In genomic region chr17:21258593-21258992, GRCh38 we compare ENCODE assay signal across 20 cellular contexts.
"Had no signal": no experiment of that assay in that cellular context is flagged by ENCODE, and none has a peak within 500 bp of the region (broad histone marks: within the 10 kb centered on the region; RNA-seq: fewer than 3 reads in every experiment).

No MANE protein-coding gene starts in this region.

- DNase-seq: activated CD4-positive, alpha-beta memory T cell treated with anti-CD3 and anti-CD28 coated beads for 36 hours; activated CD4-positive, alpha-beta T cell treated with anti-CD3 and anti-CD28 coated beads, Interleukin-2, amount 10 ng/mL, durations not matched to agents 7 days and 5 days; activated CD4-positive, CD25-positive, alpha-beta regulatory T cell; activated CD8-positive, alpha-beta memory T cell treated with anti-CD3 and anti-CD28 coated beads for 24 hours; activated gamma-delta T cell treated with Interleukin-2 at 50 U/mL for 16 hours; activated naive CD4-positive, alpha-beta T cell treated with anti-CD3 and anti-CD28 coated beads, Interleukin-2, amount 10 ng/mL, durations not matched to agents 7 days and 5 days; activated T-cell treated with anti-CD3 and anti-CD28 coated beads, Interleukin-2, amount 50 U/mL, for 48 hours; aorta; central memory CD4-positive, alpha-beta T cell; KG1; NCI-H1105 treated with DMSO at 0.1 percent for 48 hours; NCI-H1436 treated with DMSO at 0.1 percent for 48 hours; NCI-H187; NCI-H2081; NCI-H446; NCI-H524; SIG-M5; T-helper 1 cell had no signal

- H3K27ac Mint-ChIP-seq: activated CD4-positive, alpha-beta memory T cell treated with anti-CD3 and anti-CD28 coated beads for 36 hours; activated CD4-positive, alpha-beta T cell treated with anti-CD3 and anti-CD28 coated beads, Interleukin-2, amount 10 ng/mL, durations not matched to agents 7 days and 5 days; activated naive CD4-positive, alpha-beta T cell treated with anti-CD3 and anti-CD28 coated beads, Interleukin-2, amount 10 ng/mL, durations not matched to agents 7 days and 5 days; activated T-helper 2 cell treated with anti-CD3 and anti-CD28 coated beads, Interferon-gamma antibody, Interleukin-2, Interleukin-4, amounts not matched to agents 10 μg/mL and 5 μg/mL and 100 μg/mL, durations not matched to agents 14 hours and 24 hours and 36 hours had no signal

- H3K27me3 Mint-ChIP-seq: activated CD4-positive, alpha-beta memory T cell treated with anti-CD3 and anti-CD28 coated beads for 36 hours; activated CD4-positive, alpha-beta T cell treated with anti-CD3 and anti-CD28 coated beads, Interleukin-2, amount 10 ng/mL, durations not matched to agents 7 days and 5 days; activated naive CD4-positive, alpha-beta T cell treated with anti-CD3 and anti-CD28 coated beads, Interleukin-2, amount 10 ng/mL, durations not matched to agents 7 days and 5 days had no signal

- H3K4me3 Mint-ChIP-seq: activated CD4-positive, alpha-beta memory T cell treated with anti-CD3 and anti-CD28 coated beads for 36 hours; activated CD4-positive, alpha-beta T cell treated with anti-CD3 and anti-CD28 coated beads, Interleukin-2, amount 10 ng/mL, durations not matched to agents 7 days and 5 days; activated naive CD4-positive, alpha-beta T cell treated with anti-CD3 and anti-CD28 coated beads, Interleukin-2, amount 10 ng/mL, durations not matched to agents 7 days and 5 days had no signal

- H3K27ac ChIP-seq: VCaP had no signal

- H3K36me3 Mint-ChIP-seq: activated CD4-positive, alpha-beta memory T cell treated with anti-CD3 and anti-CD28 coated beads for 36 hours; activated naive CD4-positive, alpha-beta T cell treated with anti-CD3 and anti-CD28 coated beads, Interleukin-2, amount 10 ng/mL, durations not matched to agents 7 days and 5 days had no signal

- H3K9me3 Mint-ChIP-seq: activated CD4-positive, alpha-beta memory T cell treated with anti-CD3 and anti-CD28 coated beads for 36 hours; activated CD4-positive, alpha-beta T cell treated with anti-CD3 and anti-CD28 coated beads, Interleukin-2, amount 10 ng/mL, durations not matched to agents 7 days and 5 days; activated naive CD4-positive, alpha-beta T cell treated with anti-CD3 and anti-CD28 coated beads, Interleukin-2, amount 10 ng/mL, durations not matched to agents 7 days and 5 days; activated T-helper 2 cell treated with anti-CD3 and anti-CD28 coated beads, Interferon-gamma antibody, Interleukin-2, Interleukin-4, amounts not matched to agents 10 μg/mL and 5 μg/mL and 100 μg/mL, durations not matched to agents 14 hours and 24 hours and 36 hours had no signal
